In the genomic region with DNA sequence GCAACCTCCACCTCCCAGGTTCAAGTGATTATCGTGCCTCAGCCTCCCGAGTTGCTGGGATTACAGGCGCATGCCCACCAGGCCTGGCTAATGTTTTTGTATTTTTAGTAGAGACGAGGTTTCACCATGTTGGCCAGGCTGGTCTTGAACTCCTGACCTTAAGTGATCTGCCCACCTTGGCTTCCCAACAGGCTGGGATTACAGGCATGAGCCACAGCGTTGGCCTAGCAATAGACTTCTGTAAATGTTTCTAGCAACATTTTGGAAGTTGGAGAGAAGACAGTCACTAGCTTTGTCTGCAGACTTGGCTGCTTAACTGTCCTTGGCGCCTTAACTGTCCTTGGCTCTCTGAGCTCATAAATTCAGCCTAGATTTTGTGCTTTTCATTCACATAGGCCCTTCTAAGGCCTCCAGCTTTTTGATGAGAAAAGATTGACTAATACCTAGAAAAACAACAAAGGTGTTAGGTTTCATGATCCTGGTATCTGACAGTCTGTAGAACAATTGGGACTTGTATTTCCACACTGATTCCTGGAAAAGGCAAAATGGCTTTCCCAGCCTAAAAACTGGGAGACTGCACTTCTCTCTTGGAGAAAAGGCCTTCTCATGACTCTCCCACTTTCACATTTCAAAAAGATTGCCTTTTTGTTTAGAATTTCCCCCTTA, we compare ENCODE assay signal across 2 cellular contexts.
TF ChIP-seq lines count a peak whose summit lies in the region.

No MANE protein-coding gene starts in this region.

TF ChIP-seq in SK-N-SH, 30 proteins besides CTCF, POLR2A, EP300 and RAD21:
- no peak for TF ChIP-seq TEAD4 (IDR thresholded peaks at IDR 0.05; ENCODE audit: borderline replicate concordance, insufficient read depth)
- TF ChIP-seq ELF1 (IDR thresholded peaks at IDR 0.05): no peak
- no peak for TF ChIP-seq FOXJ3 (CRISPR knock-in tag; IDR thresholded peaks at IDR 0.05)
- no peak for TF ChIP-seq RCOR1 (IDR thresholded peaks at IDR 0.05; ENCODE audit: low read length)
- TF ChIP-seq MEF2A (IDR thresholded peaks at IDR 0.05; ENCODE audit: borderline replicate concordance, low read depth): no peak
- TF ChIP-seq NFIC (IDR thresholded peaks at IDR 0.05; ENCODE audit: borderline replicate concordance): no peak
- no peak for TF ChIP-seq FOSL2 (IDR thresholded peaks at IDR 0.05; ENCODE audit: borderline replicate concordance, low read depth)
- TF ChIP-seq GATA2 (CRISPR knock-in tag; IDR thresholded peaks at IDR 0.05): no peak
- no peak for TF ChIP-seq REST (IDR thresholded peaks at IDR 0.05; ENCODE audit: low read depth, low read length)
- no peak for TF ChIP-seq TCF12 (IDR thresholded peaks at IDR 0.05)
- no peak for TF ChIP-seq MXI1 (IDR thresholded peaks at IDR 0.05; ENCODE audit: low read depth, low read length)
- TF ChIP-seq GABPA (IDR thresholded peaks at IDR 0.05; ENCODE audit: low read depth): no peak
- TF ChIP-seq RFX5 (IDR thresholded peaks at IDR 0.05; ENCODE audit: low read length): no peak
- TF ChIP-seq, protein P1, sequence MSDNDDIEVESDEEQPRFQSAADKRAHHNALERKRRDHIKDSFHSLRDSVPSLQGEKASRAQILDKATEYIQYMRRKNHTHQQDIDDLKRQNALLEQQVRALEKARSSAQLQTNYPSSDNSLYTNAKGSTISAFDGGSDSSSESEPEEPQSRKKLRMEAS (IDR thresholded peaks at IDR 0.05; ENCODE audit: low read depth): no peak
- no peak for TF ChIP-seq IRF3 (IDR thresholded peaks at IDR 0.05; ENCODE audit: low read depth, low read length)
- TF ChIP-seq RXRA (IDR thresholded peaks at IDR 0.05; ENCODE audit: borderline replicate concordance, low read depth): no peak
- TF ChIP-seq CHD2 (IDR thresholded peaks at IDR 0.05; ENCODE audit: low read length, partially characterized antibody): no peak
- TF ChIP-seq FOXM1 (IDR thresholded peaks at IDR 0.05; ENCODE audit: low read depth): no peak

TF ChIP-seq in SK-N-SH treated with all-trans-retinoic acid at 6 μM for 48 hours, 23 proteins besides CTCF, POLR2A, EP300 and RAD21:
- no peak for TF ChIP-seq ZNF565 (CRISPR knock-in tag; conservative IDR thresholded peaks at IDR 0.05; ENCODE audit: low read depth)
- TF ChIP-seq POU6F1 (CRISPR knock-in tag; IDR thresholded peaks at IDR 0.05; ENCODE audit: borderline replicate concordance, low read depth): no peak
- TF ChIP-seq BACH2 (CRISPR knock-in tag; IDR thresholded peaks at IDR 0.05; ENCODE audit: borderline replicate concordance): no peak
- TF ChIP-seq ESRRG (CRISPR knock-in tag; IDR thresholded peaks at IDR 0.05): no peak
- TF ChIP-seq ZFP3 (CRISPR knock-in tag; IDR thresholded peaks at IDR 0.05): no peak
- TF ChIP-seq, protein P2, sequence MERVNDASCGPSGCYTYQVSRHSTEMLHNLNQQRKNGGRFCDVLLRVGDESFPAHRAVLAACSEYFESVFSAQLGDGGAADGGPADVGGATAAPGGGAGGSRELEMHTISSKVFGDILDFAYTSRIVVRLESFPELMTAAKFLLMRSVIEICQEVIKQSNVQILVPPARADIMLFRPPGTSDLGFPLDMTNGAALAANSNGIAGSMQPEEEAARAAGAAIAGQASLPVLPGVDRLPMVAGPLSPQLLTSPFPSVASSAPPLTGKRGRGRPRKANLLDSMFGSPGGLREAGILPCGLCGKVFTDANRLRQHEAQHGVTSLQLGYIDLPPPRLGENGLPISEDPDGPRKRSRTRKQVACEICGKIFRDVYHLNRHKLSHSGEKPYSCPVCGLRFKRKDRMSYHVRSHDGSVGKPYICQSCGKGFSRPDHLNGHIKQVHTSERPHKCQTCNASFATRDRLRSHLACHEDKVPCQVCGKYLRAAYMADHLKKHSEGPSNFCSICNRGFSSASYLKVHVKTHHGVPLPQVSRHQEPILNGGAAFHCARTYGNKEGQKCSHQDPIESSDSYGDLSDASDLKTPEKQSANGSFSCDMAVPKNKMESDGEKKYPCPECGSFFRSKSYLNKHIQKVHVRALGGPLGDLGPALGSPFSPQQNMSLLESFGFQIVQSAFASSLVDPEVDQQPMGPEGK (CRISPR knock-in tag; IDR thresholded peaks at IDR 0.05; ENCODE audit: borderline replicate concordance): no peak
- no peak for TF ChIP-seq CSDC2 (CRISPR knock-in tag; IDR thresholded peaks at IDR 0.05)
- TF ChIP-seq ZC3H10 (CRISPR knock-in tag; IDR thresholded peaks at IDR 0.05): no peak
- TF ChIP-seq SNAI2 (CRISPR knock-in tag; IDR thresholded peaks at IDR 0.05): no peak
- no peak for TF ChIP-seq ZNF70 (CRISPR knock-in tag; IDR thresholded peaks at IDR 0.05)
- TF ChIP-seq TCF4 (CRISPR knock-in tag; IDR thresholded peaks at IDR 0.05; ENCODE audit: borderline replicate concordance): no peak
- TF ChIP-seq OSR1 (CRISPR knock-in tag; IDR thresholded peaks at IDR 0.05): no peak
- no peak for TF ChIP-seq RARB (CRISPR knock-in tag; IDR thresholded peaks at IDR 0.05)
- no peak for TF ChIP-seq PPARA (CRISPR knock-in tag; IDR thresholded peaks at IDR 0.05; ENCODE audit: borderline replicate concordance)
- TF ChIP-seq TOX (CRISPR knock-in tag; IDR thresholded peaks at IDR 0.05; ENCODE audit: borderline replicate concordance): no peak
- TF ChIP-seq, protein P3, sequence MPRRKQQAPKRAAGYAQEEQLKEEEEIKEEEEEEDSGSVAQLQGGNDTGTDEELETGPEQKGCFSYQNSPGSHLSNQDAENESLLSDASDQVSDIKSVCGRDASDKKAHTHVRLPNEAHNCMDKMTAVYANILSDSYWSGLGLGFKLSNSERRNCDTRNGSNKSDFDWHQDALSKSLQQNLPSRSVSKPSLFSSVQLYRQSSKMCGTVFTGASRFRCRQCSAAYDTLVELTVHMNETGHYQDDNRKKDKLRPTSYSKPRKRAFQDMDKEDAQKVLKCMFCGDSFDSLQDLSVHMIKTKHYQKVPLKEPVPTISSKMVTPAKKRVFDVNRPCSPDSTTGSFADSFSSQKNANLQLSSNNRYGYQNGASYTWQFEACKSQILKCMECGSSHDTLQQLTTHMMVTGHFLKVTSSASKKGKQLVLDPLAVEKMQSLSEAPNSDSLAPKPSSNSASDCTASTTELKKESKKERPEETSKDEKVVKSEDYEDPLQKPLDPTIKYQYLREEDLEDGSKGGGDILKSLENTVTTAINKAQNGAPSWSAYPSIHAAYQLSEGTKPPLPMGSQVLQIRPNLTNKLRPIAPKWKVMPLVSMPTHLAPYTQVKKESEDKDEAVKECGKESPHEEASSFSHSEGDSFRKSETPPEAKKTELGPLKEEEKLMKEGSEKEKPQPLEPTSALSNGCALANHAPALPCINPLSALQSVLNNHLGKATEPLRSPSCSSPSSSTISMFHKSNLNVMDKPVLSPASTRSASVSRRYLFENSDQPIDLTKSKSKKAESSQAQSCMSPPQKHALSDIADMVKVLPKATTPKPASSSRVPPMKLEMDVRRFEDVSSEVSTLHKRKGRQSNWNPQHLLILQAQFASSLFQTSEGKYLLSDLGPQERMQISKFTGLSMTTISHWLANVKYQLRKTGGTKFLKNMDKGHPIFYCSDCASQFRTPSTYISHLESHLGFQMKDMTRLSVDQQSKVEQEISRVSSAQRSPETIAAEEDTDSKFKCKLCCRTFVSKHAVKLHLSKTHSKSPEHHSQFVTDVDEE (CRISPR knock-in tag; IDR thresholded peaks at IDR 0.05): no peak
